In the genomic region with DNA sequence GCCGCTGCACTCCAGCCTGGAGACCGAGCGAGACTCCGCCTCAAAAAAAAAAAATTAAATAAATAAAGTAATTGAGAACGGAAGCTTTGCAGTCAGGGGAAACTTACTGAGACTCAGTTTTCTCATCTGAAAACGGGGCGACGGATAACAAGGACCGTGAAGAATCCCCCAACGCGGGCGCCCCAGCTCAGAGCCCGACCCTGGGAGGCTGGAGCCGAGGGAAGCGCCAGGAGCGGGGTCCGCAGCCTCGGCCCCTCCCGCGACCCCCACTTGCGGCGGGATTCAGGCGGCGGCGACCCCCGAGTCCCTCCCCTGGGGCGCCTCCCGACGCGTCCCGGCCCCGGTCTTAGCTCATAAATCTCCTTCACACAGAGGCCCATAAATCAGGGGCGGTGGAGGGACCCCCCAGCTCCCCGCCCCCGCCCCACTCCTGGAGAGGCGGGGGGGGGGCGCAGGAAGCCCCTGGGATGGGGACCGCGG, we compare ENCODE assay signal across 9 cellular contexts. TPM values are rescaled to one million over a fixed set of nuclear protein-coding genes. Genes with fewer than 3 reads are reported as not detected.
DNase-seq lines count a peak whose midpoint lies in the region; ATAC-seq and TF ChIP-seq lines count a peak whose summit lies in the region.
"Had no signal": no experiment of that assay in that cellular context is flagged by ENCODE, and none has a peak within 500 bp of the region (broad histone marks: within the 10 kb centered on the region; RNA-seq: fewer than 3 reads in every experiment).

No MANE protein-coding gene starts in this region.

- H3K9me3 ChIP-seq in tibial artery: no peaks in the 10 kb centered on the region

- no peak for TF ChIP-seq CTCF in kidney epithelial cell (IDR thresholded peaks at IDR 0.05; ENCODE audit: insufficient read depth, low read length, poor library complexity, severe bottlenecking)
- no peak for TF ChIP-seq CTCF in tibial artery (IDR thresholded peaks at IDR 0.05)

- no peak overlapping the region for H3K27ac Mint-ChIP-seq in activated T-cell treated with anti-CD3 and anti-CD28 coated beads, Interleukin-2, amount 50 U/mL, for 24 hours

- H3K4me3 ChIP-seq in kidney epithelial cell (ENCODE audit: low read depth, low read length) (peak overlapping the region; percentile 47), tibial artery (peak overlapping the region; percentile 52 to 58)

- peak overlapping the region; percentile 58 to 80 for H3K27ac ChIP-seq in tibial artery
- H3K27ac ChIP-seq: HL-60 had no signal

- no peaks in the 10 kb centered on the region for H3K36me3 Mint-ChIP-seq in activated T-cell treated with anti-CD3 and anti-CD28 coated beads, Interleukin-2, amount 50 U/mL, for 24 hours (ENCODE audit: low read depth)

- H3K4me1 ChIP-seq in tibial artery: peaks cover 0 to 13% (median 7%) of the 10 kb centered on the region in 4 donors

- H3K27me3 Mint-ChIP-seq in activated T-cell treated with anti-CD3 and anti-CD28 coated beads, Interleukin-2, amount 50 U/mL, for 24 hours: peaks cover 35% of the 10 kb centered on the region

- H3K36me3 ChIP-seq in kidney epithelial cell (ENCODE audit: control insufficient read depth, insufficient read depth, low read length): no peaks in the 10 kb centered on the region
- no peaks in the 10 kb centered on the region for H3K36me3 ChIP-seq in tibial artery

- intact Hi-C loops in tibial artery (cut with DNase I; ENCODE audit: low total_unique reads): loop anchor here (10.0 kb wide), 1 partner anchor 385 kb away; a partner anchor contains a TSS

- no peak for DNase-seq in activated T-cell treated with anti-CD3 and anti-CD28 coated beads, Interleukin-2, amount 50 U/mL, for 24 hours
- DNase-seq in activated T-cell treated with anti-CD3 and anti-CD28 coated beads, Interleukin-2, amount 50 U/mL, for 48 hours: no peak
- DNase-seq in amniotic epithelial cell (ENCODE audit: low read depth): peak; percentile 34
- no peak for DNase-seq in kidney epithelial cell (ENCODE audit: low read depth)
- no peak for DNase-seq in tibial artery
- no peak for DNase-seq in A172 (ENCODE audit: low spot score)

- H3K9me3 Mint-ChIP-seq in activated T-cell treated with anti-CD3 and anti-CD28 coated beads, Interleukin-2, amount 50 U/mL, for 24 hours: no peaks in the 10 kb centered on the region

- peaks cover 16% of the 10 kb centered on the region for H3K4me1 Mint-ChIP-seq in activated T-cell treated with anti-CD3 and anti-CD28 coated beads, Interleukin-2, amount 50 U/mL, for 24 hours (ENCODE audit: low read depth)

- H3K27me3 ChIP-seq in kidney epithelial cell (ENCODE audit: control insufficient read depth, insufficient read depth, low read length) (peaks cover 7% of the 10 kb centered on the region), tibial artery (peaks cover 0 to under 1% of the 10 kb centered on the region in 2 donors)

- peak overlapping the region; percentile 78 for H3K4me3 Mint-ChIP-seq in activated T-cell treated with anti-CD3 and anti-CD28 coated beads, Interleukin-2, amount 50 U/mL, for 24 hours

- no peak for ATAC-seq in HG03457 (IDR thresholded peaks at IDR 0.05; ENCODE audit: unreplicated experiment)
- ATAC-seq in GM19351 (IDR thresholded peaks at IDR 0.05; ENCODE audit: unreplicated experiment): no peak

RNA-seq across cellular contexts. Expression of a gene that starts 10.3 kb away (rescaled TPM):
- total RNA-seq in kidney epithelial cell: not detected in 2 replicates
- total RNA-seq in A172 (2014; rRNA removed; shearing (Covaris generic)): not detected in 2 replicates

RNA-seq across cellular contexts. Expression of a gene that starts 19.5 kb away (rescaled TPM):
- not detected in 2 replicates for total RNA-seq in kidney epithelial cell
- total RNA-seq in A172 (2014; rRNA removed; shearing (Covaris generic)): not detected in 2 replicates
